ENCODE assay signal across 8 cellular contexts in the genomic region with DNA sequence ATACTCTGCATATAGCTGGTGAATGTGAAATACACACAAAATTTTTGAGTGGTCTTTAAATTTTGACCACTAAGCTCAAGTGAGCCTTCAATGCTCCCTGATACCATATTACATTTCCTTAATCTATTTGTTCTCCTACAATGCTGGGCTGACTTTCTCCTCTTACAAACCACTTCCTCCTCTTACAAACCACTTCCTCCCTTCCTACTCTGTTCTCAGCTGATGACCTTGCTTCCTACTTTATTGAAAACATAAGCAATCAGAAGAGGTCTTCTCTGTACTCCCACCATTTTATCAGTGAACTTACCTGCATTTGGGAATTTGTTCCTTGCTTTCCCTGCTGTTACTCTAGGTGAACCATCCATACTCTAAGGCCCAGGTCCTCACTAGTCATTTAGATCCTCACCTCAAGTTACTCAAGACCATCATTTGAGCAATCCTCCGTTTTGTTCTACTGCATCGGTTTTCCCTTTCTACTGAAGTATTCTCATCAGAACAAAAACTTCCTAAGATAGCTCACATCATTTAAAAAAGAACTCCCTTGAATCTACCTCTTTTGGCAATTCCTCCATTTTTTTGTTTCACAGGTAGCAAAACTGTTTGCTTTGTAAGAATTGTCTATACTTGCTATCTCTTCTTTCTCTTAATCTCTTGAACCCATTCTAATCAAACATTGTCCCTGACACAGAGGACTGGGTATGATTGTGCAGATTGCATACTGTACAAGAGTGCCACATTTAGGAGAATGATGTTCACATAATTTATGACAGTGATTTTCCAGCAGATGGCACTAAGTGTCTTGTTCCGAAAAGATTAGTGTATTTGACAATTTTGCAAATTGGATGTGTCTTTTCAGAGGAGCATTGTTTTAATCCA.
DNase-seq lines count a peak whose midpoint lies in the region; ATAC-seq and TF ChIP-seq lines count a peak whose summit lies in the region.

No MANE protein-coding gene starts in this region.

- H3K4me1 ChIP-seq in esophagus muscularis mucosa: peaks cover 25 to 30% (median 26%) of the 10 kb centered on the region in 4 donors

- H3K9me3 Mint-ChIP-seq in activated naive CD4-positive, alpha-beta T cell treated with anti-CD3 and anti-CD28 coated beads, Interleukin-2, amount 50 U/mL, for 24 hours: no peaks in the 10 kb centered on the region
- no peaks in the 10 kb centered on the region for H3K9me3 Mint-ChIP-seq in osteocyte (ENCODE audit: unreplicated experiment)

- peaks cover 0 to 1% (median under 1%) of the 10 kb centered on the region in 4 donors for H3K36me3 ChIP-seq in esophagus muscularis mucosa

- no peaks in the 10 kb centered on the region for H3K27me3 Mint-ChIP-seq in activated naive CD4-positive, alpha-beta T cell treated with anti-CD3 and anti-CD28 coated beads, Interleukin-2, amount 50 U/mL, for 24 hours
- no peaks in the 10 kb centered on the region for H3K27me3 Mint-ChIP-seq in osteocyte (ENCODE audit: unreplicated experiment)

- intact Hi-C loops in esophagus muscularis mucosa (cut with DNase I): loop anchor here (2.0 to 10.0 kb wide), 2 partner anchors 65 to 205 kb away; no protein-coding TSS in a partner anchor

- no peak for TF ChIP-seq POLR2A in esophagus muscularis mucosa (IDR thresholded peaks at IDR 0.05; ENCODE audit: low read depth)

- no peak for DNase-seq in activated naive CD4-positive, alpha-beta T cell (lab: John Stamatoyannopoulos, UW)
- DNase-seq in Jurkat, Clone E6-1 (ENCODE audit: low read depth, low spot score): peak; percentile 81
- peak; percentile 88 for DNase-seq in SKM-1 treated with dmso at 0.1 percent for 144 hours (lab: John Stamatoyannopoulos, UW; ENCODE audit: unreplicated experiment)
- no peak for DNase-seq in esophagus muscularis mucosa (ENCODE audit: extremely low spot score)
- no peak for DNase-seq in osteocyte (ENCODE audit: extremely low spot score, unreplicated experiment)
- DNase-seq in stimulated activated CD4-positive, alpha-beta T cell treated with anti-CD3 and anti-CD28 coated beads, Interleukin-4, amount 100 ng/mL, for 4 hours: no peak

- H3K4me1 Mint-ChIP-seq in activated naive CD4-positive, alpha-beta T cell treated with anti-CD3 and anti-CD28 coated beads, Interleukin-2, amount 50 U/mL, for 24 hours: peaks cover 37% of the 10 kb centered on the region
- peaks cover 35% of the 10 kb centered on the region for H3K4me1 Mint-ChIP-seq in osteocyte (ENCODE audit: unreplicated experiment)

- no peak for TF ChIP-seq EP300 in esophagus muscularis mucosa (IDR thresholded peaks at IDR 0.05)

- no peak for ATAC-seq in GM18520 (IDR thresholded peaks at IDR 0.05; ENCODE audit: unreplicated experiment)

- peak; percentile 35 to 45 (median 39) for TF ChIP-seq CTCF in esophagus muscularis mucosa (IDR thresholded peaks at IDR 0.05)
- peak; percentile 65 for TF ChIP-seq CTCF in osteocyte (IDR thresholded peaks at IDR 0.05)

- peak overlapping the region; percentile 93 for H3K27ac Mint-ChIP-seq in activated naive CD4-positive, alpha-beta T cell treated with anti-CD3 and anti-CD28 coated beads, Interleukin-2, amount 50 U/mL, for 24 hours
- H3K27ac Mint-ChIP-seq in osteocyte (ENCODE audit: unreplicated experiment): peak overlapping the region; percentile 1

- H3K27ac ChIP-seq in esophagus muscularis mucosa (replicated peaks in 1 of 4): no peak overlapping the region

- H3K36me3 Mint-ChIP-seq in activated naive CD4-positive, alpha-beta T cell treated with anti-CD3 and anti-CD28 coated beads, Interleukin-2, amount 50 U/mL, for 24 hours: peaks cover 2% of the 10 kb centered on the region
- peaks cover 3% of the 10 kb centered on the region for H3K36me3 Mint-ChIP-seq in osteocyte (ENCODE audit: unreplicated experiment)

- WGBS in esophagus muscularis mucosa: 68% methylated on average over 3 of the region's 3 CpGs

- H3K27me3 ChIP-seq in esophagus muscularis mucosa: no peaks in the 10 kb centered on the region

- no peaks in the 10 kb centered on the region for H3K9me3 ChIP-seq in esophagus muscularis mucosa

- peak overlapping the region; percentile 20; the same call in 1 of the 2 replicates for H3K4me3 ChIP-seq in Jurkat, Clone E6-1 (ENCODE audit: low read length)
- no peak overlapping the region for H3K4me3 ChIP-seq in esophagus muscularis mucosa

- H3K4me3 Mint-ChIP-seq in activated naive CD4-positive, alpha-beta T cell treated with anti-CD3 and anti-CD28 coated beads, Interleukin-2, amount 50 U/mL, for 24 hours: peak overlapping the region; percentile 49
- no peak overlapping the region for H3K4me3 Mint-ChIP-seq in osteocyte (ENCODE audit: unreplicated experiment)

Comparison
In these comparisons a context has a peak if more than half of its experiments do, and no peak if none do; other contexts are left out.
1. DNase-seq: peak in Jurkat, Clone E6-1 (single experiment) and SKM-1 treated with dmso at 0.1 percent for 144 hours (single experiment); none in activated naive CD4-positive, alpha-beta T cell (0 of 4), esophagus muscularis mucosa (single experiment), osteocyte (single experiment) and stimulated activated CD4-positive, alpha-beta T cell treated with anti-CD3 and anti-CD28 coated beads, Interleukin-4, amount 100 ng/mL, for 4 hours (0 of 2).